In genomic region chr5:132746592-132747063, GRCh38 we compare ENCODE assay signal across 8 cellular contexts. TPM values are rescaled to one million over a fixed set of nuclear protein-coding genes. Genes with fewer than 3 reads are reported as not detected.
A peak's percentile ranks its signal among the peaks of the same experiment; 100 is the strongest.
DNase-seq lines count a peak whose midpoint lies in the region; ATAC-seq and TF ChIP-seq lines count a peak whose summit lies in the region.

No MANE protein-coding gene starts in this region.

- H2AFZ ChIP-seq in GM23248, result peak overlapping the region; percentile 60; the same call in 1 of the 2 replicates

- H3K36me3 Mint-ChIP-seq in activated CD4-positive, alpha-beta memory T cell treated with anti-CD3 and anti-CD28 coated beads, Interleukin-2, amount 10 ng/mL, durations not matched to agents 7 days and 5 days (ENCODE audit: low read depth), result peaks cover 9% of the 10 kb centered on the region
- peaks cover 4% of the 10 kb centered on the region for H3K36me3 Mint-ChIP-seq in glutamatergic neuron (ENCODE audit: unreplicated experiment)

- H3K4me3 ChIP-seq in GM23248, result peak overlapping the region; percentile 53

- H3K4me1 ChIP-seq in GM23248 (ENCODE audit: insufficient read depth), result peaks cover 6% of the 10 kb centered on the region; the same call in 1 of the 2 replicates

- no peak overlapping the region for H3K27ac ChIP-seq in GM23248

- H3K9me3 Mint-ChIP-seq in activated CD4-positive, alpha-beta memory T cell treated with anti-CD3 and anti-CD28 coated beads, Interleukin-2, amount 10 ng/mL, durations not matched to agents 7 days and 5 days, result no peaks in the 10 kb centered on the region
- H3K9me3 Mint-ChIP-seq in glutamatergic neuron (ENCODE audit: unreplicated experiment), result peaks cover 5% of the 10 kb centered on the region

- intact Hi-C loops in sciatic nerve (cut with DNase I), result loop anchor here (5.0 kb wide), 1 partner anchor 666 kb away; no protein-coding TSS in a partner anchor

- peak overlapping the region; percentile 45 for H3K4me2 ChIP-seq in GM23248 (ENCODE audit: unreplicated experiment)

- H4K20me1 ChIP-seq in GM23248 (ENCODE audit: insufficient read depth), result no peaks in the 10 kb centered on the region

- CTCF ChIA-PET in activated CD4-positive, alpha-beta memory T cell treated with anti-CD3 and anti-CD28 coated beads, Interleukin-2, amount 10 ng/mL, durations not matched to agents 7 days and 5 days (lab: Charles Lee), result interaction anchor here (0.6 to 4.0 kb wide), 19 partner anchors 9 to 336 kb away, joined by 3 to 53 read pairs (median 4); partner anchors contain the start of genes KIF3A and SHROOM1

- H3K27me3 Mint-ChIP-seq in activated CD4-positive, alpha-beta memory T cell treated with anti-CD3 and anti-CD28 coated beads, Interleukin-2, amount 10 ng/mL, durations not matched to agents 7 days and 5 days, result peaks cover 19% of the 10 kb centered on the region
- H3K27me3 Mint-ChIP-seq in glutamatergic neuron (ENCODE audit: unreplicated experiment), result peaks cover 10% of the 10 kb centered on the region

- peak; percentile 36 for DNase-seq in AG08396 (ENCODE audit: low spot score)
- peak; percentile 42 for DNase-seq in GM23248
- DNase-seq in activated CD4-positive, alpha-beta memory T cell treated with anti-CD3 and anti-CD28 coated beads, Interleukin-2, amount 10 ng/mL, durations not matched to agents 7 days and 5 days, result peak; percentile 56
- DNase-seq in glutamatergic neuron, result no peak
- peak; percentile 27 for DNase-seq in retina
- DNase-seq in sciatic nerve (ENCODE audit: low spot score), result no peak
- no peak for DNase-seq in NCI-H345 treated with DMSO at 0.1 percent for 48 hours (lab: John Stamatoyannopoulos, UW; ENCODE audit: unreplicated experiment)

- H3K36me3 ChIP-seq in GM23248 (ENCODE audit: low read depth), result no peaks in the 10 kb centered on the region

- H3K9me3 ChIP-seq in GM23248 (ENCODE audit: low read depth), result no peaks in the 10 kb centered on the region

- WGBS in GM23248 (ENCODE audit: low coverage in 1 of 2, low lambda C conversion rate in 2 of 2, missing lambda C conversion rate in 2 of 2), 2 experiments, result 7 to 11% methylated on average over 8 of the region's 8 CpGs

- ATAC-seq in HG02852 (IDR thresholded peaks at IDR 0.05; ENCODE audit: unreplicated experiment), result no peak
- no peak for ATAC-seq in sciatic nerve

- no peak for TF ChIP-seq CTCF in glutamatergic neuron (IDR thresholded peaks at IDR 0.05; ENCODE audit: partially characterized antibody, unreplicated experiment)

- peak overlapping the region; percentile 77 for H3K4me3 Mint-ChIP-seq in activated CD4-positive, alpha-beta memory T cell treated with anti-CD3 and anti-CD28 coated beads, Interleukin-2, amount 10 ng/mL, durations not matched to agents 7 days and 5 days
- H3K4me3 Mint-ChIP-seq in glutamatergic neuron (ENCODE audit: unreplicated experiment), result peak overlapping the region; percentile 69

- peaks cover 25% of the 10 kb centered on the region for H3K27me3 ChIP-seq in GM23248 (replicated peaks; ENCODE audit: insufficient read depth)

- in situ Hi-C loops in GM23248 (cut with MboI), result no loop called here

- peaks cover 23% of the 10 kb centered on the region for H3K4me1 Mint-ChIP-seq in activated CD4-positive, alpha-beta memory T cell treated with anti-CD3 and anti-CD28 coated beads, Interleukin-2, amount 10 ng/mL, durations not matched to agents 7 days and 5 days
- peaks cover 3% of the 10 kb centered on the region for H3K4me1 Mint-ChIP-seq in glutamatergic neuron (ENCODE audit: low read depth, unreplicated experiment)

- peaks cover 9% of the 10 kb centered on the region; the same call in 1 of the 2 replicates for H3F3A ChIP-seq in GM23248 (ENCODE audit: insufficient read depth)

- POLR2A ChIA-PET in activated CD4-positive, alpha-beta memory T cell treated with anti-CD3 and anti-CD28 coated beads, Interleukin-2, amount 10 ng/mL, durations not matched to agents 7 days and 5 days (lab: Charles Lee), result interaction anchor here (0.9 to 3.7 kb wide), 10 partner anchors 9 to 190 kb away, joined by 3 to 43 read pairs (median 6); partner anchors contain the start of genes IL4, KIF3A, RAD50 and SEPTIN8

- H3K9ac ChIP-seq in GM23248, result no peak overlapping the region

- H3K79me2 ChIP-seq in GM23248 (ENCODE audit: insufficient read depth), result no peaks in the 10 kb centered on the region

- no peaks in the 10 kb centered on the region for H3K9me2 ChIP-seq in GM23248 (ENCODE audit: insufficient read depth)

- H3K27ac Mint-ChIP-seq in activated CD4-positive, alpha-beta memory T cell treated with anti-CD3 and anti-CD28 coated beads, Interleukin-2, amount 10 ng/mL, durations not matched to agents 7 days and 5 days, result no peak overlapping the region
- H3K27ac Mint-ChIP-seq in glutamatergic neuron (ENCODE audit: unreplicated experiment), result no peak overlapping the region

RNA-seq across cellular contexts. Expression of gene CCNI2, which starts 0.6 kb away (rescaled TPM):
- total RNA-seq in GM23248 (2014; rRNA removed; shearing (Covaris generic)), result not detected in 2 replicates
- polyA plus RNA-seq in GM23248 (2016; fragmentation: Nextera tagmentation; extraction: Ambion mirVana), result 0.51 and 0.73 TPM in 2 replicates
- total RNA-seq in activated CD4-positive, alpha-beta memory T cell treated with anti-CD3 and anti-CD28 coated beads, Interleukin-2, amount 10 ng/mL, durations not matched to agents 7 days and 5 days, result 1 to 10 TPM; 6.4 to 6.7 TPM
- total RNA-seq in glutamatergic neuron (ENCODE audit: unreplicated experiment) (0.17 TPM), sciatic nerve (0.36 TPM)

RNA-seq across cellular contexts. Expression of gene KIF3A, which starts 9.3 kb away (rescaled TPM):
- 6.8 TPM in 2 replicates for total RNA-seq in GM23248 (2014; rRNA removed; shearing (Covaris generic))
- 13.9 and 18.8 TPM in 2 replicates for polyA plus RNA-seq in GM23248 (2016; fragmentation: Nextera tagmentation; extraction: Ambion mirVana)
- 10 to 100 TPM; 16.2 to 19.3 TPM for total RNA-seq in activated CD4-positive, alpha-beta memory T cell treated with anti-CD3 and anti-CD28 coated beads, Interleukin-2, amount 10 ng/mL, durations not matched to agents 7 days and 5 days
- 42.4 TPM for total RNA-seq in glutamatergic neuron (ENCODE audit: unreplicated experiment)
- total RNA-seq in sciatic nerve, result 20.7 TPM

RNA-seq across cellular contexts. Expression of gene SEPTIN8, which starts 30.4 kb away (rescaled TPM):
- 36.5 and 41.9 TPM in 2 replicates for total RNA-seq in GM23248 (2014; rRNA removed; shearing (Covaris generic))
- polyA plus RNA-seq in GM23248 (2016; fragmentation: Nextera tagmentation; extraction: Ambion mirVana), result 26.9 and 28.8 TPM in 2 replicates
- total RNA-seq in activated CD4-positive, alpha-beta memory T cell treated with anti-CD3 and anti-CD28 coated beads, Interleukin-2, amount 10 ng/mL, durations not matched to agents 7 days and 5 days, result 10 to 100 TPM; 29.7 to 31.8 TPM
- total RNA-seq in glutamatergic neuron (ENCODE audit: unreplicated experiment), result 26.9 TPM
- total RNA-seq in sciatic nerve, result 59.3 TPM

Comparison
In these comparisons a context has a peak if more than half of its experiments do, and no peak if none do; other contexts are left out.
1. DNase-seq: peak in AG08396 (single experiment), GM23248 (single experiment), activated CD4-positive, alpha-beta memory T cell treated with anti-CD3 and anti-CD28 coated beads, Interleukin-2, amount 10 ng/mL, durations not matched to agents 7 days and 5 days (single experiment) and retina (single experiment); none in glutamatergic neuron (single experiment), sciatic nerve (single experiment) and NCI-H345 treated with DMSO at 0.1 percent for 48 hours (single experiment).